11 cellular contexts compared by ENCODE assay signal in the genomic region with DNA sequence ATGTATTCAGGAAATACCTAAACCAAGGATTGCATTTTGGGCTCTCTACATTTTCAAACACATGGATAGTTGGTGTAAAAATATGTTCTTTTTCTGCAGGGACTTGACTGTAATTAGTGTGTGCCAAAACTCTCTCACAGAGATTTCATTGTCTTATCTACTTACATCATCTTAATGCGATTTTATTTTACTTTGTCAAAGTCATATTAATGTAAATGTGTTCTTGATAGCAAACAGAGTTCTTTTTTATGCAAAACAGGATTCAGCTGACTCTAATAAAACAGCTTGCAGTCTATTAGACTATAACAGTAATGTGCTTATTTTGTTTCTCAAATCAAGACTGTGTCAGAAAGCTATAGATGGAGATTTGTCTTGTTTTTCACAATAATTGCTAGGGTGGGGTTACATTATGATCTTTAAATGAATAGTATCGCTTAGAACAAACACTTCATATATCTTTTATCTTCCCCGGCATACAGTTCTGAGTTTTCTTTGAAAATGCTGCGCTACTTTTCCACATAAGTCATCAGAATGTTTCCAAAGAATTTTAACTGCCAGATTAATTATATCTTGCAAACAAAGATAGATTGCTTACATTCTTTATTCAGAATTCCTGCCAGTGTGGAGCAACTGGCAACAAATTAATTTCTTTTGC.
DNase-seq lines count a peak whose midpoint lies in the region; ATAC-seq and TF ChIP-seq lines count a peak whose summit lies in the region.
"Had no signal": no experiment of that assay in that cellular context is flagged by ENCODE, and none has a peak within 500 bp of the region (broad histone marks: within the 10 kb centered on the region; RNA-seq: fewer than 3 reads in every experiment).

No MANE protein-coding gene starts in this region.

- no peak overlapping the region for H2AK9ac ChIP-seq in IMR-90 (replicated peaks; ENCODE audit: low read depth, low read length, poor library complexity)

- TF ChIP-seq EP300 in stomach (IDR thresholded peaks at IDR 0.05) = no peak

- no peaks in the 10 kb centered on the region for H3K36me3 ChIP-seq in IMR-90 (ENCODE audit: control insufficient read depth, insufficient read depth, low read length)
- no peaks in the 10 kb centered on the region for H3K36me3 ChIP-seq in adipocyte (ENCODE audit: control insufficient read depth, insufficient read depth, low read length, severe bottlenecking)
- no peaks in the 10 kb centered on the region for H3K36me3 ChIP-seq in stomach
- H3K36me3 ChIP-seq: neutrophil had no signal

- H3K4me3 ChIP-seq in IMR-90 (ENCODE audit: insufficient read depth, low read depth, low read length) (no peak overlapping the region), adipocyte (ENCODE audit: low read length) (peak overlapping the region; percentile 59), stomach (no peak overlapping the region)

- peak overlapping the region; percentile 75 for H3K56ac ChIP-seq in IMR-90 (ENCODE audit: extremely low read depth, insufficient read depth, low read length)

- POLR2A ChIA-PET in IMR-90 (lab: Charles Lee; ENCODE audit: unreplicated experiment) = no interaction called here

- H4K20me1 ChIP-seq in IMR-90 (ENCODE audit: insufficient read depth, low read length) = no peaks in the 10 kb centered on the region

- in situ Hi-C loops in IMR-90 (cut with MboI; ENCODE audit: low sequenced_read_pairs) = no loop called here

- H3K9me1 ChIP-seq in IMR-90 (ENCODE audit: insufficient read depth, low read length) = 0 out of 2 replicates have a peak, but pooled peaks cover 6% of the 10 kb centered on the region

- CTCF ChIA-PET in IMR-90 (lab: Yijun Ruan, JAX) = interaction anchor here (0.7 to 1.1 kb wide), 3 partner anchors 40 to 428 kb away, joined by 3 read pairs; no protein-coding TSS in a partner anchor

- H2AK5ac ChIP-seq in IMR-90 (ENCODE audit: low read depth, low read length) = no peak overlapping the region

- TF ChIP-seq CTCF in IMR-90 (conservative IDR thresholded peaks at IDR 0.05; ENCODE audit: low read depth, low read length) (no peak), stomach (IDR thresholded peaks at IDR 0.05) (no peak)

- H3K9me3 ChIP-seq in IMR-90 (ENCODE audit: control insufficient read depth, insufficient read depth, low read length) = no peaks in the 10 kb centered on the region
- no peaks in the 10 kb centered on the region for H3K9me3 ChIP-seq in adipocyte (ENCODE audit: control insufficient read depth, low read length)
- H3K9me3 ChIP-seq in stomach = no peaks in the 10 kb centered on the region
- H3K9me3 ChIP-seq: neutrophil had no signal

- H3K27ac ChIP-seq in IMR-90 (ENCODE audit: insufficient read depth, low read length) (peak overlapping the region; percentile 77; the same call in 1 of the 2 replicates), stomach (peak overlapping the region in 4 of 5 donors; percentile 68 to 84 (median 82))
- H3K27ac ChIP-seq: neutrophil had no signal

- no peaks in the 10 kb centered on the region for H3K27me3 ChIP-seq in IMR-90 (ENCODE audit: control insufficient read depth, insufficient read depth, low read length)
- no peaks in the 10 kb centered on the region for H3K27me3 ChIP-seq in adipocyte (replicated peaks; ENCODE audit: control insufficient read depth, insufficient read depth, low read length)
- H3K27me3 ChIP-seq in stomach = no peaks in the 10 kb centered on the region
- H3K27me3 ChIP-seq: neutrophil had no signal

- no peak for TF ChIP-seq RAD21 in IMR-90 (IDR thresholded peaks at IDR 0.05; ENCODE audit: low read length)

- 0 out of 3 replicates have a peak overlapping the region, but pooled peaks have one; percentile 19 for H2BK15ac ChIP-seq in IMR-90 (ENCODE audit: low read depth, low read length)

- H2AFZ ChIP-seq in IMR-90 (replicated peaks; ENCODE audit: low read length, poor library complexity) = no peak overlapping the region

- H3K4me1 ChIP-seq in IMR-90 (ENCODE audit: control insufficient read depth, insufficient read depth, low read length) = peaks cover 14% of the 10 kb centered on the region
- H3K4me1 ChIP-seq in adipocyte (ENCODE audit: control insufficient read depth, insufficient read depth, low read length) = peaks cover 48% of the 10 kb centered on the region
- H3K4me1 ChIP-seq in stomach = peaks cover 44 to 68% (median 53%) of the 10 kb centered on the region in 4 donors

- H2BK120ac ChIP-seq in IMR-90 (ENCODE audit: low read depth, low read length) = peak overlapping the region; percentile 78

- dilution Hi-C loops in IMR-90 (cut with HindIII; ENCODE audit: low sequenced_read_pairs, unreplicated experiment) = no loop called here

- no CpG with 5 or more reads among the region's 4 CpGs for WGBS in IMR-90 (ENCODE audit: extremely low coverage in 2 of 2, insufficient read length in 1 of 2), 2 experiments
- 9 to 22% (median 18%) methylated on average over 4 of the region's 4 CpGs for WGBS in stomach, 5 donors

- peak overlapping the region; percentile 76 for H2BK5ac ChIP-seq in IMR-90 (ENCODE audit: low read depth, low read length, poor library complexity, severe bottlenecking)

- peak overlapping the region; percentile 53; the same call in 1 of the 2 replicates for H4K5ac ChIP-seq in IMR-90 (ENCODE audit: low read depth, low read length)

- ATAC-seq in IMR-90 (ENCODE audit: low read depth) (no peak), HG02840 (IDR thresholded peaks at IDR 0.05; ENCODE audit: low FRiP score, unreplicated experiment) (no peak)

- H4K91ac ChIP-seq in IMR-90 (ENCODE audit: insufficient read depth, low read depth, low read length) = no peak overlapping the region

- H2BK20ac ChIP-seq in IMR-90 (ENCODE audit: low read depth, low read length) = peak overlapping the region; percentile 72; the same call in 1 of the 2 replicates

- no TSS peak for BruUV-seq in IMR-90 (replicated peaks; lab: Mats Ljungman, UMichigan)

- peak overlapping the region in 1 of 2 experiments; percentile 59; a peak in 1 of 4 replicates for H4K8ac ChIP-seq in IMR-90 (ENCODE audit: low read depth in 2 of 2, low read length in 2 of 2)

- H3K4ac ChIP-seq in IMR-90 (ENCODE audit: low read depth, low read length) = peak overlapping the region; percentile 26; the same call in 1 of the 2 replicates

- peak overlapping the region; percentile 27; the same call in 1 of the 2 replicates for H3K14ac ChIP-seq in IMR-90 (replicated peaks; ENCODE audit: low read depth, low read length)

- H3K4me2 ChIP-seq in IMR-90 (ENCODE audit: low read depth, low read length) = peak overlapping the region; percentile 74; the same call in 1 of the 2 replicates

- H3K18ac ChIP-seq in IMR-90 (ENCODE audit: low read depth, low read length) = peak overlapping the region; percentile 71

- H3K9ac ChIP-seq in IMR-90 (ENCODE audit: low read depth, low read length) (peak overlapping the region; percentile 46), adipocyte (ENCODE audit: low read length) (peak overlapping the region; percentile 76)

- DNase-seq in IMR-90 = no peak
- peak; percentile 71 for DNase-seq in adipocyte (ENCODE audit: low read depth)
- peak; percentile 25 for DNase-seq in iris pigment epithelial cell (ENCODE audit: low read depth)
- no peak for DNase-seq in stomach
- DNase-seq in stimulated activated CD4-positive, alpha-beta T cell treated with anti-CD3 and anti-CD28 coated beads, Interleukin-4, amount 100 ng/mL, for 1 hour = no peak
- no peak for DNase-seq in mucosa of gallbladder (ENCODE audit: low spot score)
- DNase-seq in head of caudate nucleus = no peak
- DNase-seq: activated naive CD8-positive, alpha-beta T cell treated with anti-CD3 and anti-CD28 coated beads for 36 hours; NCI-H2107 had no signal

- H3K23ac ChIP-seq in IMR-90 (ENCODE audit: low read depth, low read length) = peak overlapping the region; percentile 37; the same call in 1 of the 2 replicates

- 0 out of 4 replicates have a peak, but pooled peaks cover 0 to 2% of the 10 kb centered on the region in 2 experiments for H3K79me1 ChIP-seq in IMR-90 (ENCODE audit: low read depth in 1 of 2, low read length in 2 of 2)

- TF ChIP-seq POLR2A in IMR-90 (IDR thresholded peaks at IDR 0.05; ENCODE audit: low read depth, low read length) (no peak), stomach (IDR thresholded peaks at IDR 0.05) (no peak)

- intact Hi-C loops in IMR-90 (cut with micrococcal nuclease) = loop anchor here (5.0 kb wide), 2 partner anchors 374 to 564 kb away; no protein-coding TSS in a partner anchor
- intact Hi-C loops in stomach (cut with DNase I; ENCODE audit: low total_unique reads) = no loop called here
- intact Hi-C loops in head of caudate nucleus (cut with DNase I) = no loop called here

TF ChIP-seq in IMR-90, 13 proteins besides CTCF, POLR2A, EP300 and RAD21:
- TF ChIP-seq RFX5 (IDR thresholded peaks at IDR 0.05; ENCODE audit: low read depth, low read length) = no peak

Comparison
In these comparisons a context has a peak if more than half of its experiments do, and no peak if none do; other contexts are left out.
1. DNase-seq: peak in adipocyte (single experiment) and iris pigment epithelial cell (single experiment); none in IMR-90 (single experiment), stomach (single experiment), stimulated activated CD4-positive, alpha-beta T cell treated with anti-CD3 and anti-CD28 coated beads, Interleukin-4, amount 100 ng/mL, for 1 hour (single experiment), mucosa of gallbladder (single experiment) and head of caudate nucleus (0 of 42).